ENCODE assay signal across 18 cellular contexts in the genomic region with DNA sequence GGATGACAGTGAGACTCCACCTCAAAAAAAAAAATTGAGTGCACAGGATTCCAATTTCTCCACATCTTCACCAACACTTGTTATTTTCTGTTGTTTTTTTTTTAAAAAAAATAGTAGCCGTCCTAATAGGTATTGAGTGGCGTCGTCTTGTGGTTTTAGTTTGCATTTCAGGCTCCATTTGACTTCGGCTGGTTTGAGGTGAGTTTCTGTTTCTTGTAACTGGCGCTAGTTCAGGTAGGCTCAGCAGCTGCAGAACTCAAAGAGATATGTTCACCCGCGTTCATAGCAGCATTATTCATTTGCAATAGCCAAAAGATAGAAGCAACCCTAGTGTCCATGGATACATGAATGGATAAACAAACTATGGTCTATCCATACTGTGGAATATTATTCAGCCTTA. TPM values are rescaled to one million over a fixed set of nuclear protein-coding genes. Genes with fewer than 3 reads are reported as not detected.
A peak's percentile ranks its signal among the peaks of the same experiment; 100 is the strongest.
DNase-seq lines count a peak whose midpoint lies in the region; ATAC-seq and TF ChIP-seq lines count a peak whose summit lies in the region.
"Had no signal": no experiment of that assay in that cellular context is flagged by ENCODE, and none has a peak within 500 bp of the region (broad histone marks: within the 10 kb centered on the region; RNA-seq: fewer than 3 reads in every experiment).

No MANE protein-coding gene starts in this region.

- no peak overlapping the region for H4K12ac ChIP-seq in trophoblast cell (ENCODE audit: low read depth, low read length)

- H3K27ac ChIP-seq in endodermal cell (ENCODE audit: low read depth, low read length): no peak overlapping the region
- H3K27ac ChIP-seq in esophagus muscularis mucosa (replicated peaks in 1 of 4): no peak overlapping the region
- no peak overlapping the region for H3K27ac ChIP-seq in trophoblast cell (ENCODE audit: low read depth, low read length)
- H3K27ac ChIP-seq: ovary, testis had no signal

- no peak overlapping the region for H3K9ac ChIP-seq in endodermal cell (ENCODE audit: extremely low read depth, low read length, poor library complexity, severe bottlenecking)
- H3K9ac ChIP-seq in trophoblast cell (ENCODE audit: low read length): no peak overlapping the region

- H3K79me2 ChIP-seq in trophoblast cell (ENCODE audit: control insufficient read depth, insufficient read depth, low read length, poor library complexity): peaks cover 3% of the 10 kb centered on the region

- H3K27ac Mint-ChIP-seq in endodermal cell: peak overlapping the region; percentile 52

- no peaks in the 10 kb centered on the region for H3K27me3 Mint-ChIP-seq in endodermal cell (ENCODE audit: insufficient read depth)

- H3K4me3 Mint-ChIP-seq in endodermal cell: no peak overlapping the region

- no peaks in the 10 kb centered on the region for H3K27me3 ChIP-seq in endodermal cell (ENCODE audit: control insufficient read depth, insufficient read depth, low read length, poor library complexity, severe bottlenecking)
- peaks cover 0 to 20% (median 0%) of the 10 kb centered on the region in 4 donors for H3K27me3 ChIP-seq in esophagus muscularis mucosa
- H3K27me3 ChIP-seq in trophoblast cell (ENCODE audit: insufficient read depth, low read length): no peaks in the 10 kb centered on the region
- H3K27me3 ChIP-seq: ovary, testis had no signal

- no peak for TF ChIP-seq EP300 in esophagus muscularis mucosa (IDR thresholded peaks at IDR 0.05)

- H2BK12ac ChIP-seq in trophoblast cell (ENCODE audit: low read length): no peak overlapping the region

- no peak overlapping the region for H3K14ac ChIP-seq in trophoblast cell (ENCODE audit: low read length)

- H3K36me3 ChIP-seq in endodermal cell (ENCODE audit: control insufficient read depth, insufficient read depth, low read length) (no peaks in the 10 kb centered on the region), esophagus muscularis mucosa (no peaks in the 10 kb centered on the region), trophoblast cell (ENCODE audit: control insufficient read depth in 1 of 2, insufficient read depth in 2 of 2, low read length in 2 of 2) (no peaks in the 10 kb centered on the region)
- H3K36me3 ChIP-seq: ovary had no signal

- H2BK120ac ChIP-seq in trophoblast cell (ENCODE audit: insufficient read depth, low read length, poor library complexity): no peak overlapping the region

- no peak overlapping the region for H2BK5ac ChIP-seq in trophoblast cell (ENCODE audit: low read depth, low read length, poor library complexity)

- peaks cover 5% of the 10 kb centered on the region for H3K79me1 ChIP-seq in trophoblast cell (ENCODE audit: low read length)

- H4K91ac ChIP-seq in trophoblast cell (ENCODE audit: low read depth, low read length): no peak overlapping the region

- TF ChIP-seq POLR2A in esophagus muscularis mucosa (IDR thresholded peaks at IDR 0.05; ENCODE audit: low read depth): no peak

- no peak overlapping the region for H3K18ac ChIP-seq in trophoblast cell (ENCODE audit: low read length)

- no peak overlapping the region for H2AFZ ChIP-seq in trophoblast cell (ENCODE audit: insufficient read depth, low read length, poor library complexity)

- intact Hi-C loops in esophagus muscularis mucosa (cut with DNase I): no loop called here

- TF ChIP-seq CTCF in GM20000 (IDR thresholded peaks at IDR 0.05; ENCODE audit: extremely low read depth, missing control alignments) (no peak), endodermal cell (conservative IDR thresholded peaks at IDR 0.05) (no peak), esophagus muscularis mucosa (IDR thresholded peaks at IDR 0.05) (no peak)

- H3K4me1 ChIP-seq in endodermal cell (ENCODE audit: control insufficient read depth, insufficient read depth, low read length) (peaks cover 32% of the 10 kb centered on the region), esophagus muscularis mucosa (peaks cover 0 to 6% (median 2%) of the 10 kb centered on the region in 4 donors), trophoblast cell (ENCODE audit: control insufficient read depth in 1 of 2, insufficient read depth in 2 of 2, low read length in 2 of 2) (peaks cover 11 to 15% of the 10 kb centered on the region in 2 experiments)

- 93 to 100% methylated on average over 6 to 7 of the region's 7 CpGs for WGBS in endodermal cell (ENCODE audit: insufficient coverage in 1 of 2, insufficient read length in 1 of 2), 2 experiments
- 98% methylated on average over 7 of the region's 7 CpGs for whole genome bisulfite sequencing in esophagus muscularis mucosa
- WGBS in trophoblast cell (ENCODE audit: extremely low coverage, insufficient coverage, insufficient read length): no CpG with 5 or more reads among the region's 7 CpGs

- H3K4me1 Mint-ChIP-seq in endodermal cell: peaks cover 49% of the 10 kb centered on the region

- H2AK5ac ChIP-seq in trophoblast cell (ENCODE audit: low read length): no peak overlapping the region

- DNase-seq in activated CD4-positive, CD25-positive, alpha-beta regulatory T cell treated with anti-CD3 and anti-CD28 coated beads, Interleukin-2, amount 50 U/mL, for 72 hours: no peak
- peak; percentile 62 for DNase-seq in GM20000 (ENCODE audit: low spot score)
- DNase-seq in endodermal cell: no peak
- DNase-seq in NK-92 treated with Interleukin-12 subunit alpha and Interleukin-12 subunit beta, amount 100 ng/mL, for 24 hours (lab: John Stamatoyannopoulos, UW): no peak
- DNase-seq in esophagus muscularis mucosa (ENCODE audit: extremely low spot score): no peak
- no peak for DNase-seq in trophoblast cell
- DNase-seq: 8988T; Calu3; effector memory CD4-positive, alpha-beta T cell; foreskin fibroblast; NCI-H2081 treated with DMSO at 0.1 percent for 48 hours; ovary; stimulated activated CD4-positive, alpha-beta T cell treated with anti-CD3 and anti-CD28 coated beads, Interleukin-12 subunit alpha, Interleukin-12 subunit beta, amount 100 ng/mL, for 4 hours; testis had no signal

- no peak overlapping the region for H4K8ac ChIP-seq in trophoblast cell (ENCODE audit: low read depth, low read length)

- H3K4me2 ChIP-seq in trophoblast cell (ENCODE audit: low read length): no peak overlapping the region

- no peak overlapping the region for H3K4ac ChIP-seq in trophoblast cell (ENCODE audit: low read depth, low read length)

- H3K4me3 ChIP-seq in endodermal cell (ENCODE audit: low read length) (no peak overlapping the region), esophagus muscularis mucosa (no peak overlapping the region), trophoblast cell (ENCODE audit: low read depth, low read length) (no peak overlapping the region)
- H3K4me3 ChIP-seq: ovary, testis had no signal

- peaks cover 20% of the 10 kb centered on the region for H3K36me3 Mint-ChIP-seq in endodermal cell (ENCODE audit: low read depth)
- H3K36me3 Mint-ChIP-seq: brain had no signal

- ATAC-seq in activated CD4-positive, CD25-positive, alpha-beta regulatory T cell treated with anti-CD3 and anti-CD28 coated beads, Interleukin-2, amount 50 U/mL, for 24 hours: peak; percentile 27 to 42
- ATAC-seq in HG03280 (IDR thresholded peaks at IDR 0.05; ENCODE audit: unreplicated experiment): peak; percentile 37

- H3K9me3 Mint-ChIP-seq in endodermal cell: peaks cover 6% of the 10 kb centered on the region

- no peaks in the 10 kb centered on the region for H3K9me3 ChIP-seq in endodermal cell (ENCODE audit: control insufficient read depth, low read length)
- no peaks in the 10 kb centered on the region for H3K9me3 ChIP-seq in esophagus muscularis mucosa
- H3K9me3 ChIP-seq in trophoblast cell (ENCODE audit: insufficient read depth, low read depth, low read length): no peaks in the 10 kb centered on the region
- H3K9me3 ChIP-seq: ovary, testis had no signal

- no peak overlapping the region for H3K23ac ChIP-seq in trophoblast cell (ENCODE audit: low read length)

RNA-seq across cellular contexts. Expression of gene TMEM235, which starts 44.7 kb away (rescaled TPM):
- total RNA-seq in endodermal cell (under 1 TPM in 1 of 2 donors, not detected in 1; 0.33 TPM), esophagus muscularis mucosa (not detected)
- not detected for polyA plus RNA-seq in endodermal cell (2013, experiment 1 of 2)
- 0.33 TPM for polyA plus RNA-seq in endodermal cell (2013, experiment 2 of 2)
- not detected in 2 replicates for polyA plus RNA-seq in trophoblast cell (2013)
- total RNA-seq: Calu3, ovary, SK-MEL-5, testis had no signal
